Comparison of ENCODE assay signal across 16 cellular contexts in the genomic region with DNA sequence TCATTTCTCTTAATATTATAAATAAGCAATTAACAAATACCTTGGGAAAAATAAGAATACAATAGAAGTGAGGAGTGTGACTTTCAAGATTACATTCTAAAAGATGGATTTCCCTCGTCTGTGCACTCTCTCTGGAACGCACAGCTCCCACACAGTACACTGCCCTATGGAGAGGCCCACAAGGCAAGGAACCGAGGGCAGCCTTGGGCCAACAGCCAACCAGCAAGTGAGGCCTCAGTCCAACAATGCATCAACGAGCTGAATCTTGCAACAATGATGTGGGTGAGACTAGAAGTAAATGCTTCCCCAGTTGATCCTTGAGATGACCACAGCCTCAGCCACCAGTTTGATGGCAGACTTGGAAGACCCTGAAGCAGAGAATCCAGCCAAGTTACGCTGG. TPM values are rescaled to one million over a fixed set of nuclear protein-coding genes. Genes with fewer than 3 reads are reported as not detected.
"Had no signal": no experiment of that assay in that cellular context is flagged by ENCODE, and none has a peak within 500 bp of the region (broad histone marks: within the 10 kb centered on the region; RNA-seq: fewer than 3 reads in every experiment).

No MANE protein-coding gene starts in this region.

- H3K27ac Mint-ChIP-seq: memory B cell, nephron had no signal

- H3K4me3 Mint-ChIP-seq: activated CD4-positive, alpha-beta T cell treated with anti-CD3 and anti-CD28 coated beads, Interleukin-2, amount 10 ng/mL, durations not matched to agents 7 days and 5 days; memory B cell; nephron; WTC11 had no signal

- H3K27me3 ChIP-seq: cardiac muscle cell, gastroesophageal sphincter, sigmoid colon, upper lobe of right lung had no signal

- H3K4me3 ChIP-seq: cardiac muscle cell, gastroesophageal sphincter, left ventricle myocardium inferior, sigmoid colon, upper lobe of right lung had no signal

- H3K27ac ChIP-seq: cardiac muscle cell had no signal

- ATAC-seq: gastroesophageal sphincter, upper lobe of right lung, WTC11 had no signal

- DNase-seq: activated CD4-positive, alpha-beta T cell treated with anti-CD3 and anti-CD28 coated beads, Interleukin-2, amount 10 ng/mL, durations not matched to agents 7 days and 5 days; activated gamma-delta T cell; islet precursor cell; left ventricle myocardium inferior; sigmoid colon; stimulated activated naive CD4-positive, alpha-beta T cell treated with Interleukin-2 at 50 U/mL for 16 hours; upper lobe of right lung had no signal

- H3K27me3 Mint-ChIP-seq: activated CD4-positive, alpha-beta T cell treated with anti-CD3 and anti-CD28 coated beads, Interleukin-2, amount 10 ng/mL, durations not matched to agents 7 days and 5 days; memory B cell had no signal

- H3K9me3 ChIP-seq: gastroesophageal sphincter, left ventricle myocardium inferior, sigmoid colon, upper lobe of right lung had no signal

- H3K4me1 Mint-ChIP-seq: nephron had no signal

RNA-seq across cellular contexts. Expression of a gene that starts 34.5 kb away (rescaled TPM):
- total RNA-seq: activated CD4-positive, alpha-beta T cell treated with anti-CD3 and anti-CD28 coated beads, Interleukin-2, amount 10 ng/mL, durations not matched to agents 7 days and 5 days; cardiac muscle cell; gastroesophageal sphincter; mucosa of gallbladder; omental fat pad; pulmonary artery endothelial cell; sigmoid colon; T-helper 1 cell treated with Interleukin-12 subunit alpha and Interleukin-12 subunit beta and Interleukin-4 antibody, amounts not matched to agents 30 ng/mL and 1 ng/mL, for 36 hours; upper lobe of right lung had no signal
- polyA plus RNA-seq: cardiac muscle cell, sigmoid colon had no signal

RNA-seq across cellular contexts. Expression of a gene that starts 47.6 kb away (rescaled TPM):
- total RNA-seq: activated CD4-positive, alpha-beta T cell treated with anti-CD3 and anti-CD28 coated beads, Interleukin-2, amount 10 ng/mL, durations not matched to agents 7 days and 5 days; cardiac muscle cell; gastroesophageal sphincter; left ventricle myocardium inferior; omental fat pad; pulmonary artery endothelial cell; sigmoid colon; upper lobe of right lung; WTC11 had no signal
- polyA plus RNA-seq: cardiac muscle cell had no signal
